Comparison of ENCODE assay signal across 2 cellular contexts in genomic region chr15:64904189-64904588, GRCh38.
TF ChIP-seq lines count a peak whose summit lies in the region.

No MANE protein-coding gene starts in this region.

TF ChIP-seq in IMR-90, 13 proteins besides CTCF, POLR2A, EP300 and RAD21:
- TF ChIP-seq MAFK (IDR thresholded peaks at IDR 0.05; ENCODE audit: low read depth, low read length) (no peak), FOS (IDR thresholded peaks at IDR 0.05; ENCODE audit: low read depth, low read length) (no peak), SMC3 (IDR thresholded peaks at IDR 0.05; ENCODE audit: low read depth, low read length) (no peak)

TF ChIP-seq in GM12878, 131 proteins besides CTCF, POLR2A, EP300 and RAD21:
- no peak for TF ChIP-seq IRF5 (IDR thresholded peaks at IDR 0.05; ENCODE audit: borderline replicate concordance)
- TF ChIP-seq CREB1 (IDR thresholded peaks at IDR 0.05; ENCODE audit: low read depth): no peak
- no peak for TF ChIP-seq JUNB (IDR thresholded peaks at IDR 0.05)
- TF ChIP-seq ATF2 (IDR thresholded peaks at IDR 0.05; ENCODE audit: low read length): no peak
- no peak for TF ChIP-seq SREBF1 (IDR thresholded peaks at IDR 0.05; ENCODE audit: low read length)
- TF ChIP-seq RFX5 (IDR thresholded peaks at IDR 0.05; ENCODE audit: low read depth, low read length): no peak
- TF ChIP-seq TARDBP (IDR thresholded peaks at IDR 0.05; ENCODE audit: borderline replicate concordance): no peak
- no peak for TF ChIP-seq LARP7 (IDR thresholded peaks at IDR 0.05)
- no peak for TF ChIP-seq BHLHE40 (IDR thresholded peaks at IDR 0.05; ENCODE audit: borderline replicate concordance in 1 of 2, low read depth in 2 of 2, low read length in 1 of 2)
- no peak for TF ChIP-seq EED (IDR thresholded peaks at IDR 0.05; ENCODE audit: low read depth)
- no peak for TF ChIP-seq ZNF592 (IDR thresholded peaks at IDR 0.05)
- TF ChIP-seq CEBPZ (IDR thresholded peaks at IDR 0.05; ENCODE audit: low read depth, low read length): no peak
- no peak for TF ChIP-seq IRF3 (IDR thresholded peaks at IDR 0.05)
- TF ChIP-seq E2F4 (IDR thresholded peaks at IDR 0.05; ENCODE audit: low read depth, low read length): no peak
- TF ChIP-seq IKZF2 (IDR thresholded peaks at IDR 0.05): no peak
- no peak for TF ChIP-seq PAX5 (IDR thresholded peaks at IDR 0.05; ENCODE audit: borderline replicate concordance, low read depth, low read length)
- TF ChIP-seq NR2C2 (IDR thresholded peaks at IDR 0.05; ENCODE audit: borderline replicate concordance, control insufficient read depth, insufficient read length, low read depth): no peak
